In genomic region chr6:56862415-56863175, GRCh38 we compare ENCODE assay signal across 11 cellular contexts.
DNase-seq lines count a peak whose midpoint lies in the region; ATAC-seq and TF ChIP-seq lines count a peak whose summit lies in the region.
"Had no signal": no experiment of that assay in that cellular context is flagged by ENCODE, and none has a peak within 500 bp of the region (broad histone marks: within the 10 kb centered on the region; RNA-seq: fewer than 3 reads in every experiment).

No MANE protein-coding gene starts in this region.

- in situ Hi-C loops in transverse colon (cut with MboI; ENCODE audit: low pct_ligation_motif_present in 1 of 4, low pct_unique_long_range_greater_than_20kb in 1 of 4, low sequenced_read_pairs in 3 of 4) = loop anchor here in 2 of 4 donors (25.0 kb wide), 2 partner anchors 150 to 225 kb away; partner anchors contain the start of gene DST (in 1 of the 2)

- 70% methylated on average over 3 of the region's 3 CpGs for WGBS in right cardiac atrium
- 68 to 78% methylated on average over 2 to 3 of the region's 3 CpGs for WGBS in transverse colon (ENCODE audit: low coverage in 1 of 2), 2 donors

- no peak for TF ChIP-seq EP300 in transverse colon (IDR thresholded peaks at IDR 0.05; ENCODE audit: low read depth)

- H3K9me3 ChIP-seq in right cardiac atrium (ENCODE audit: control insufficient read depth, low read length) = no peaks in the 10 kb centered on the region
- H3K9me3 ChIP-seq in transverse colon = no peaks in the 10 kb centered on the region
- H3K9me3 ChIP-seq: body of pancreas had no signal

- intact Hi-C loops in Right ventricle myocardium superior (cut with DNase I) = no loop called here
- intact Hi-C loops in right cardiac atrium (cut with DNase I) = no loop called here
- intact Hi-C loops in transverse colon (cut with DNase I; ENCODE audit: low total_unique reads) = no loop called here

- peak; percentile 46 for ATAC-seq in Right ventricle myocardium superior (ENCODE audit: poor library complexity)
- ATAC-seq in right cardiac atrium = no peak
- ATAC-seq in HG03520 (IDR thresholded peaks at IDR 0.05; ENCODE audit: unreplicated experiment) = peak; percentile 60
- ATAC-seq: body of pancreas had no signal

- H3K4me1 ChIP-seq in right cardiac atrium (ENCODE audit: control insufficient read depth, insufficient read depth, low read length) (peaks cover 4% of the 10 kb centered on the region), transverse colon (peaks cover 5 to 52% (median 26%) of the 10 kb centered on the region in 4 donors)
- H3K4me1 ChIP-seq: body of pancreas had no signal

- H3K27me3 ChIP-seq in right cardiac atrium (ENCODE audit: control insufficient read depth, insufficient read depth) (no peaks in the 10 kb centered on the region), transverse colon (no peaks in the 10 kb centered on the region)
- H3K27me3 ChIP-seq: body of pancreas had no signal

- H3K36me3 ChIP-seq in transverse colon = no peaks in the 10 kb centered on the region

- H3K27ac ChIP-seq in right cardiac atrium (ENCODE audit: low read length) (no peak overlapping the region), coronary artery (no peak overlapping the region), transverse colon (peak overlapping the region; percentile 2 to 63 (median 10))
- H3K27ac ChIP-seq: body of pancreas had no signal

- TF ChIP-seq POLR2A in transverse colon (IDR thresholded peaks at IDR 0.05) = no peak

- H3K4me3 ChIP-seq in right cardiac atrium (ENCODE audit: low read length) = no peak overlapping the region
- H3K4me3 ChIP-seq in coronary artery = peak overlapping the region; percentile 34
- H3K4me3 ChIP-seq in transverse colon = no peak overlapping the region
- H3K4me3 ChIP-seq: body of pancreas had no signal

- TF ChIP-seq CTCF in coronary artery (IDR thresholded peaks at IDR 0.05) (no peak), transverse colon (IDR thresholded peaks at IDR 0.05) (no peak)

- no peak for DNase-seq in Right ventricle myocardium superior
- DNase-seq in right cardiac atrium = no peak
- no peak for DNase-seq in coronary artery (ENCODE audit: low spot score)
- no peak for DNase-seq in transverse colon
- no peak for DNase-seq in C1 segment of cervical spinal cord (lab: John Stamatoyannopoulos, UW)
- no peak for DNase-seq in superior temporal gyrus (ENCODE audit: extremely low spot score)
- DNase-seq in NCI-H1092 (lab: John Stamatoyannopoulos, UW) = no peak
- DNase-seq: body of pancreas, NCI-H1105 treated with DMSO at 0.1 percent for 48 hours, SHP77 had no signal

Comparison
In these comparisons a context has a peak if more than half of its experiments do, and no peak if none do; other contexts are left out.
1. ATAC-seq: peak in Right ventricle myocardium superior (single experiment) and HG03520 (single experiment); none in right cardiac atrium (0 of 2).
2. H3K27ac ChIP-seq: peak in transverse colon (4 of 4); none in right cardiac atrium (single experiment) and coronary artery (0 of 2).